In the genomic region with DNA sequence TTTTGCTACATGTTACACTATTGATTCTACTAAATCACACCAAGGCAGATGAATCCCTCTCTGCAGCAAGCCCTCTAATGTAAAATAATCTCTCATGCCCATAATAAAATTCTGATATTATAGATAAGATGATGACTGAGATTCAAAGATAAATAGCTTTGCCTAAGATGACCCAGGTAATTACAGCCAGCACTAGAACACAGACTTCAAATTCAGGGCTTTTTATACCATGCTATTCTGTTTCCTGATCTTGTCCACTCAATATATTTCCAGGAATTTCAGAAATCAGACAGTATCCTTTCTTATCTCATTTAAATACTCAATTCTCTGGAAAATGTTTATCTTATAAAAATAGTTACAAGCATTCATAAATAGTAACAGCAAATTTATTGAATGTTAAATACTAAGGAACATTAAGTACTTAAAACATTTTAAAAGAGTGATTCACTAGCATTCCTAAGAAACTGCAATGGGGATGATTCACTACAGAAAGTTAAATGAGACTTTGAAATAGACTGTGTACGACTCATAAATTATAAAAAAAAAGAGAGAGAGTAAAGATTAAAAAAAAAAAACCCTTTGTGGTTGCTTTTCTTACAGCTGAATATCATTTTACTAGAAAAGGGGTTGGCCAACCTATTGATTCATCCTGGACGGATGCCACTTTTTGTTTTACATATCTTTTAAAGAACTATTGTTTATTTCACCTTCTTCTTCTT, we compare ENCODE assay signal across 8 cellular contexts. TPM values are rescaled to one million over a fixed set of nuclear protein-coding genes. Genes with fewer than 3 reads are reported as not detected.
DNase-seq lines count a peak whose midpoint lies in the region; ATAC-seq, FAIRE-seq and TF ChIP-seq lines count a peak whose summit lies in the region.
"Had no signal": no experiment of that assay in that cellular context is flagged by ENCODE, and none has a peak within 500 bp of the region (broad histone marks: within the 10 kb centered on the region; RNA-seq: fewer than 3 reads in every experiment).

No MANE protein-coding gene starts in this region.

- in situ Hi-C loops in Panc1 (cut with HindIII; ENCODE audit: low pct_unique_long_range_greater_than_20kb, low sequenced_read_pairs) = no loop called here

- intact Hi-C loops in Panc1 (cut with micrococcal nuclease; ENCODE audit: unreplicated experiment) = no loop called here

- H3K36me3 ChIP-seq in Panc1 (ENCODE audit: control insufficient read depth, insufficient read depth, low read length) = no peaks in the 10 kb centered on the region

- no peak overlapping the region for H3K27ac ChIP-seq in Panc1 (ENCODE audit: low read length)

- H3K4me1 ChIP-seq in Panc1 (ENCODE audit: control insufficient read depth, insufficient read depth, low read length) = no peaks in the 10 kb centered on the region

- BruUV-seq in Panc1 (replicated peaks; lab: Mats Ljungman, UMichigan) = no TSS peak

- no peak for TF ChIP-seq CTCF in Panc1 (IDR thresholded peaks at IDR 0.05)

- no peaks in the 10 kb centered on the region for H3K27me3 ChIP-seq in Panc1 (ENCODE audit: control insufficient read depth, insufficient read depth, low read length)

- 0 out of 2 replicates have a peak, but pooled peaks have one; percentile 48 for ATAC-seq in Panc1

- no peak overlapping the region for H3K4me3 ChIP-seq in Panc1 (ENCODE audit: low read depth in 2 of 2, low read length in 2 of 2)

- CTCF ChIA-PET in Panc1 (lab: Charles Lee) = no interaction called here

- no peaks in the 10 kb centered on the region for H3K9me3 ChIP-seq in Panc1 (ENCODE audit: control insufficient read depth, insufficient read depth, low read depth, low read length)

- FAIRE-seq in endometrium (lab: Jason Lieb, UNC) = peak; percentile 95

- peak; percentile 94 for DNase-seq in ELR (ENCODE audit: low read depth)
- DNase-seq in Panc1 (ENCODE audit: low read depth, low spot score) = peak; percentile 10
- peak; percentile 98 for DNase-seq in renal cortical epithelial cell (ENCODE audit: low read depth)
- no peak for DNase-seq in SIG-M5 treated with dmso at 0.1 percent for 504 hours (lab: John Stamatoyannopoulos, UW; ENCODE audit: unreplicated experiment)
- no peak for DNase-seq in SHP77 treated with DMSO at 0.1 percent for 48 hours (lab: John Stamatoyannopoulos, UW)
- DNase-seq in T-helper 9 cell = no peak

- POLR2A ChIA-PET in Panc1 (lab: Charles Lee) = no interaction called here

RNA-seq across cellular contexts. Expression of a gene that starts 45.8 kb away (rescaled TPM):
- total RNA-seq in Panc1 (2021; ENCODE audit: unreplicated experiment) (not detected), renal cortical epithelial cell (not detected in 2 replicates)
- not detected for polyA plus RNA-seq in Panc1 (2012; ENCODE audit: insufficient read length)
- total RNA-seq: NCI-H460 had no signal

Comparison
In these comparisons a context has a peak if more than half of its experiments do, and no peak if none do; other contexts are left out.
1. DNase-seq: peak in ELR (single experiment), Panc1 (single experiment) and renal cortical epithelial cell (single experiment); none in SIG-M5 treated with dmso at 0.1 percent for 504 hours (single experiment), SHP77 treated with DMSO at 0.1 percent for 48 hours (single experiment) and T-helper 9 cell (single experiment).